ENCODE assay signal across 9 cellular contexts in genomic region chr2:239279508-239280295, GRCh38.
DNase-seq lines count a peak whose midpoint lies in the region; ATAC-seq and TF ChIP-seq lines count a peak whose summit lies in the region.
"Had no signal": no experiment of that assay in that cellular context is flagged by ENCODE, and none has a peak within 500 bp of the region (broad histone marks: within the 10 kb centered on the region; RNA-seq: fewer than 3 reads in every experiment).

No MANE protein-coding gene starts in this region.

- peaks cover 53% of the 10 kb centered on the region for H3K79me1 ChIP-seq in mesenchymal stem cell (replicated peaks; ENCODE audit: low read length, poor library complexity, severe bottlenecking)

- intact Hi-C loops in MCF 10A (cut with micrococcal nuclease) (no loop called here), breast epithelium (cut with DNase I; ENCODE audit: low total_unique reads) (no loop called here), upper lobe of right lung (cut with DNase I) (no loop called here)

- no peak overlapping the region for H4K8ac ChIP-seq in mesenchymal stem cell (ENCODE audit: low read length)

- H2AK5ac ChIP-seq in mesenchymal stem cell (ENCODE audit: low read length, severe bottlenecking): peak overlapping the region; percentile 84

- H2BK15ac ChIP-seq in mesenchymal stem cell (ENCODE audit: low read depth, poor library complexity, severe bottlenecking): no peak overlapping the region

- TSS peak; percentile 73 for BruUV-seq in MCF 10A (replicated peaks; lab: Mats Ljungman, UMichigan)

- TF ChIP-seq CTCF in MCF 10A (IDR thresholded peaks at IDR 0.05; ENCODE audit: unreplicated experiment) (no peak), breast epithelium (IDR thresholded peaks at IDR 0.05) (no peak), upper lobe of right lung (IDR thresholded peaks at IDR 0.05) (no peak)

- DNase-seq in MCF 10A (ENCODE audit: unreplicated experiment) (peak; percentile 42), breast epithelium (ENCODE audit: low spot score in 2 of 2) (no peak), amniotic epithelial cell (ENCODE audit: low read depth) (peak; percentile 44), mesenchymal stem cell (no peak), upper lobe of right lung (peak; percentile 51), SKM-1 treated with dmso at 0.1 percent for 144 hours (lab: John Stamatoyannopoulos, UW; ENCODE audit: unreplicated experiment) (no peak), substantia nigra (lab: John Stamatoyannopoulos, UW) (no peak)
- DNase-seq: Karpas-422 had no signal

- no peak overlapping the region for H2AFZ ChIP-seq in mesenchymal stem cell (ENCODE audit: low read depth, low read length)

- peak overlapping the region in 1 of 2 experiments; percentile 81 for H3K4ac ChIP-seq in mesenchymal stem cell (ENCODE audit: low read depth in 1 of 2, low read length in 2 of 2)

- TF ChIP-seq POLR2A in breast epithelium (IDR thresholded peaks at IDR 0.05): no peak

- peak overlapping the region; percentile 34 for H4K91ac ChIP-seq in mesenchymal stem cell (ENCODE audit: low read length)

- H2BK12ac ChIP-seq in mesenchymal stem cell (ENCODE audit: low read length in 2 of 2): peak overlapping the region in 1 of 2 experiments; percentile 75

- H3K4me3 ChIP-seq in breast epithelium (no peak overlapping the region), mesenchymal stem cell (ENCODE audit: insufficient read depth in 1 of 2, low read depth in 1 of 2, low read length in 2 of 2) (peak overlapping the region in 1 of 2 experiments; percentile 27), upper lobe of right lung (no peak overlapping the region)

- H3K14ac ChIP-seq in mesenchymal stem cell (ENCODE audit: low read length in 2 of 2): peak overlapping the region in 1 of 2 experiments; percentile 23

- H3K27ac ChIP-seq in breast epithelium: no peak overlapping the region
- peak overlapping the region; percentile 32 for H3K27ac ChIP-seq in mesenchymal stem cell (ENCODE audit: low read length, poor library complexity, severe bottlenecking)
- no peak overlapping the region for H3K27ac ChIP-seq in upper lobe of right lung
- no peak overlapping the region for H3K27ac ChIP-seq in substantia nigra (ENCODE audit: low read depth, low read length, poor library complexity, severe bottlenecking)

- no peaks in the 10 kb centered on the region for H3K9me3 ChIP-seq in breast epithelium
- no peaks in the 10 kb centered on the region for H3K9me3 ChIP-seq in mesenchymal stem cell (ENCODE audit: control insufficient read depth, low read length)
- no peaks in the 10 kb centered on the region for H3K9me3 ChIP-seq in upper lobe of right lung

- no peak overlapping the region for H2BK120ac ChIP-seq in mesenchymal stem cell (ENCODE audit: low read depth, low read length)

- H3K9me3 Mint-ChIP-seq in MCF 10A (ENCODE audit: unreplicated experiment): no peaks in the 10 kb centered on the region

- no peak overlapping the region for H3K4me2 ChIP-seq in mesenchymal stem cell (ENCODE audit: low read length, poor library complexity, severe bottlenecking)

- peaks cover 6% of the 10 kb centered on the region for H3K36me3 Mint-ChIP-seq in MCF 10A (ENCODE audit: insufficient read depth, unreplicated experiment)

- H3K27me3 ChIP-seq in breast epithelium (no peaks in the 10 kb centered on the region), mesenchymal stem cell (ENCODE audit: control insufficient read depth in 1 of 2, insufficient read depth in 1 of 2, low read length in 2 of 2) (no peaks in the 10 kb centered on the region), upper lobe of right lung (no peaks in the 10 kb centered on the region)

- H2BK5ac ChIP-seq in mesenchymal stem cell (ENCODE audit: low read depth, low read length, poor library complexity, severe bottlenecking): no peak overlapping the region

- H3K18ac ChIP-seq in mesenchymal stem cell (ENCODE audit: low read depth in 1 of 2, low read length in 2 of 2): peak overlapping the region; percentile 7 to 66

- WGBS in mesenchymal stem cell: 86% methylated on average over 19 of the region's 20 CpGs

- CTCF ChIA-PET in MCF 10A (lab: Yijun Ruan, JAX): no interaction called here

- no peak for ATAC-seq in upper lobe of right lung
- ATAC-seq in HG02885 (IDR thresholded peaks at IDR 0.05; ENCODE audit: poor library complexity, unreplicated experiment): no peak

- peak overlapping the region in 1 of 2 experiments; percentile 87 for H3K23ac ChIP-seq in mesenchymal stem cell (ENCODE audit: low read length in 2 of 2)

- H3K36me3 ChIP-seq in breast epithelium (no peaks in the 10 kb centered on the region), mesenchymal stem cell (ENCODE audit: control insufficient read depth in 1 of 2, insufficient read depth in 2 of 2, low read depth in 1 of 2, low read length in 2 of 2) (peaks cover 3 to 10% of the 10 kb centered on the region in 2 experiments), upper lobe of right lung (no peaks in the 10 kb centered on the region)

- POLR2A ChIA-PET in MCF 10A (lab: Yijun Ruan, JAX): interaction anchor here (0.7 to 1.1 kb wide), 5 partner anchors 13 to 1644 kb away, joined by 3 read pairs; no protein-coding TSS in a partner anchor

- H3K27ac Mint-ChIP-seq in MCF 10A (ENCODE audit: low read depth, unreplicated experiment): no peak overlapping the region

- H3K4me1 Mint-ChIP-seq in MCF 10A (ENCODE audit: insufficient read depth, unreplicated experiment): peaks cover 30% of the 10 kb centered on the region

- H3K9ac ChIP-seq in mesenchymal stem cell (ENCODE audit: low read length): peak overlapping the region; percentile 80

- H3K4me1 ChIP-seq in breast epithelium (peaks cover 0 to 6% of the 10 kb centered on the region in 2 donors), mesenchymal stem cell (ENCODE audit: control insufficient read depth, insufficient read depth, low read depth, low read length) (peaks cover 34% of the 10 kb centered on the region), upper lobe of right lung (peaks cover 21% of the 10 kb centered on the region)

- H3K4me3 Mint-ChIP-seq in MCF 10A (ENCODE audit: unreplicated experiment): no peak overlapping the region

- H3K27me3 Mint-ChIP-seq in MCF 10A (ENCODE audit: insufficient read depth, unreplicated experiment): no peaks in the 10 kb centered on the region

Comparison
In these comparisons a context has a peak if more than half of its experiments do, and no peak if none do; other contexts are left out.
1. DNase-seq: peak in MCF 10A (single experiment), amniotic epithelial cell (single experiment) and upper lobe of right lung (single experiment); none in breast epithelium (0 of 2), mesenchymal stem cell (single experiment), SKM-1 treated with dmso at 0.1 percent for 144 hours (single experiment) and substantia nigra (0 of 49).